ENCODE assay signal across 21 cellular contexts in the genomic region with DNA sequence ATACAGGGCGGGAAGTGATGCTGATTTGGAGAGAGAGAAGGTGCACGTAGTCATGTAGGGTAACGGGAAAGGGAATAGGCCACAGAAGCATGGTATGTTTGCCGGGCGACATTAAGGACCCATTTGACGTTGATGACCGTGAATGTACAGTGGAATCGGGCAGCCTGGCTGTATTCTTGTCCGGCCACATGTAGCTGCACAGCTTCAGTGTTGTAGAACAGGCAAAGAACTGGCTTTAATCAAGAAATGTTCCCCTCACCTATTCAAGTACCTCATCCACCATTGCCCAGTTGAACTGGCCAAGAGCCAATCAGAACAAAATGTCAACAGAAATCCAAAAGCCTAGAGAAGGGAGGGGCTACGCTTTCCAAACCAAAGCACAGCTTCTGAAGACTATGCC.
DNase-seq lines count a peak whose midpoint lies in the region; ATAC-seq and TF ChIP-seq lines count a peak whose summit lies in the region.
"Had no signal": no experiment of that assay in that cellular context is flagged by ENCODE, and none has a peak within 500 bp of the region (broad histone marks: within the 10 kb centered on the region; RNA-seq: fewer than 3 reads in every experiment).

No MANE protein-coding gene starts in this region.

- CTCF ChIA-PET in activated CD8-positive, alpha-beta T cell treated with anti-CD3 and anti-CD28 coated beads for 36 hours (lab: Charles Lee), result no interaction called here

- DNase-seq in natural killer cell treated with Interleukin-12 subunit alpha and Interleukin-12 subunit beta and Interleukin-15 and Interleukin-18, amount 100 ng/mL, for 72 hours (ENCODE audit: low spot score), result no peak
- DNase-seq in natural killer cell (no peak), immature natural killer cell (no peak), AG08395 (ENCODE audit: low spot score) (no peak), GM19240 (ENCODE audit: insufficient read length, low spot score) (no peak)
- DNase-seq in activated CD8-positive, alpha-beta T cell treated with anti-CD3 and anti-CD28 coated beads for 36 hours, result no peak
- DNase-seq: activated CD4-positive, alpha-beta T cell treated with anti-CD3 and anti-CD28 coated beads for 1 hour; activated gamma-delta T cell; effector CD8-positive, alpha-beta T cell; gastrocnemius medialis; H7; Karpas-422; kidney; mesendoderm; NCI-H2107; NCI-H510A treated with DMSO at 0.1 percent for 48 hours; stimulated activated CD4-positive, alpha-beta T cell treated with anti-CD3 and anti-CD28 coated beads, Interleukin-2, amount 100 ng/mL, for 48 hours; stimulated activated naive CD4-positive, alpha-beta T cell treated with Interleukin-2 at 50 U/mL for 16 hours; trophoblast cell had no signal

- TF ChIP-seq CTCF in natural killer cell (IDR thresholded peaks at IDR 0.05), result no peak
- no peak for TF ChIP-seq CTCF in activated CD8-positive, alpha-beta T cell treated with anti-CD3 and anti-CD28 coated beads for 36 hours (IDR thresholded peaks at IDR 0.05)

- no peaks in the 10 kb centered on the region for H3K27me3 Mint-ChIP-seq in natural killer cell treated with Interleukin-12 subunit alpha and Interleukin-12 subunit beta and Interleukin-15 and Interleukin-18, amount 100 ng/mL, for 72 hours
- H3K27me3 Mint-ChIP-seq in natural killer cell (ENCODE audit: low read depth in 2 of 2) (no peaks in the 10 kb centered on the region), immature natural killer cell (ENCODE audit: low read depth in 3 of 3) (peaks cover 0 to 3% (median 0%) of the 10 kb centered on the region in 3 donors)
- H3K27me3 Mint-ChIP-seq in activated CD8-positive, alpha-beta T cell treated with anti-CD3 and anti-CD28 coated beads for 36 hours, result no peaks in the 10 kb centered on the region

- peak overlapping the region; percentile 15 to 93 for H3K27ac Mint-ChIP-seq in natural killer cell treated with Interleukin-12 subunit alpha and Interleukin-12 subunit beta and Interleukin-15 and Interleukin-18, amount 100 ng/mL, for 72 hours
- H3K27ac Mint-ChIP-seq in natural killer cell (peak overlapping the region in 1 of 2 donors; percentile 90), immature natural killer cell (peak overlapping the region in 4 of 6 donors; percentile 4 to 81 (median 48))
- H3K27ac Mint-ChIP-seq in activated CD8-positive, alpha-beta T cell treated with anti-CD3 and anti-CD28 coated beads for 36 hours, result peak overlapping the region; percentile 100
- H3K27ac Mint-ChIP-seq: neural progenitor cell had no signal

- POLR2A ChIA-PET in activated CD8-positive, alpha-beta T cell treated with anti-CD3 and anti-CD28 coated beads for 36 hours (lab: Charles Lee), result interaction anchor here (0.8 to 4.5 kb wide), 5 partner anchors 15 to 102 kb away, joined by 3 to 31 read pairs (median 4); no protein-coding TSS in a partner anchor

- no peak overlapping the region for H3K4me3 Mint-ChIP-seq in natural killer cell treated with Interleukin-12 subunit alpha and Interleukin-12 subunit beta and Interleukin-15 and Interleukin-18, amount 100 ng/mL, for 72 hours
- no peak overlapping the region for H3K4me3 Mint-ChIP-seq in natural killer cell
- no peak overlapping the region for H3K4me3 Mint-ChIP-seq in activated CD8-positive, alpha-beta T cell treated with anti-CD3 and anti-CD28 coated beads for 36 hours
- no peak overlapping the region for H3K4me3 Mint-ChIP-seq in immature natural killer cell
- H3K4me3 Mint-ChIP-seq: neural progenitor cell had no signal

- intact Hi-C loops in natural killer cell (cut with micrococcal nuclease), result no loop called here
- intact Hi-C loops in activated CD8-positive, alpha-beta T cell treated with anti-CD3 and anti-CD28 coated beads for 36 hours (cut with micrococcal nuclease), result loop anchor here (5.0 kb wide), 2 partner anchors 36 to 104 kb away; a partner anchor contains a TSS

- H3K9me3 Mint-ChIP-seq in natural killer cell treated with Interleukin-12 subunit alpha and Interleukin-12 subunit beta and Interleukin-15 and Interleukin-18, amount 100 ng/mL, for 72 hours, result no peaks in the 10 kb centered on the region
- no peaks in the 10 kb centered on the region for H3K9me3 Mint-ChIP-seq in natural killer cell
- peaks cover 4% of the 10 kb centered on the region for H3K9me3 Mint-ChIP-seq in activated CD8-positive, alpha-beta T cell treated with anti-CD3 and anti-CD28 coated beads for 36 hours
- no peaks in the 10 kb centered on the region for H3K9me3 Mint-ChIP-seq in immature natural killer cell
- H3K9me3 Mint-ChIP-seq: neural progenitor cell had no signal

- H3K4me1 Mint-ChIP-seq in natural killer cell treated with Interleukin-12 subunit alpha and Interleukin-12 subunit beta and Interleukin-15 and Interleukin-18, amount 100 ng/mL, for 72 hours (ENCODE audit: low read depth in 2 of 2), result peaks cover 26 to 31% of the 10 kb centered on the region in 2 donors
- H3K4me1 Mint-ChIP-seq in natural killer cell, result peaks cover 30 to 32% of the 10 kb centered on the region in 2 donors
- H3K4me1 Mint-ChIP-seq in activated CD8-positive, alpha-beta T cell treated with anti-CD3 and anti-CD28 coated beads for 36 hours (ENCODE audit: low read depth), result peaks cover 61% of the 10 kb centered on the region
- H3K4me1 Mint-ChIP-seq in immature natural killer cell, result peaks cover 35 to 41% of the 10 kb centered on the region in 2 donors

- peaks cover 4% of the 10 kb centered on the region for H3K36me3 Mint-ChIP-seq in natural killer cell treated with Interleukin-12 subunit alpha and Interleukin-12 subunit beta and Interleukin-15 and Interleukin-18, amount 100 ng/mL, for 72 hours
- no peaks in the 10 kb centered on the region for H3K36me3 Mint-ChIP-seq in natural killer cell
- peaks cover 49% of the 10 kb centered on the region for H3K36me3 Mint-ChIP-seq in activated CD8-positive, alpha-beta T cell treated with anti-CD3 and anti-CD28 coated beads for 36 hours (ENCODE audit: low read depth)
- H3K36me3 Mint-ChIP-seq in immature natural killer cell, result peaks cover 4 to 10% (median 6%) of the 10 kb centered on the region in 3 donors

- ATAC-seq in natural killer cell treated with Interleukin-12 subunit alpha and Interleukin-12 subunit beta and Interleukin-15 and Interleukin-18, amount 100 ng/mL, for 72 hours, result no peak
- ATAC-seq in natural killer cell (no peak), HG02588 (IDR thresholded peaks at IDR 0.05; ENCODE audit: unreplicated experiment) (no peak)
- ATAC-seq in activated CD8-positive, alpha-beta T cell treated with anti-CD3 and anti-CD28 coated beads for 36 hours, result no peak
- ATAC-seq: gastrocnemius medialis had no signal
